Comparison of ENCODE assay signal across 25 cellular contexts in genomic region chrX:18664947-18665346, GRCh38. TPM values are rescaled to one million over a fixed set of nuclear protein-coding genes. Genes with fewer than 3 reads are reported as not detected.
"Had no signal": no experiment of that assay in that cellular context is flagged by ENCODE, and none has a peak within 500 bp of the region (broad histone marks: within the 10 kb centered on the region; RNA-seq: fewer than 3 reads in every experiment).

No MANE protein-coding gene starts in this region.

- H3K4me3 Mint-ChIP-seq: activated B cell treated with CpG ODN at 0.5 μM for 24 hours; activated CD4-positive, alpha-beta T cell treated with anti-CD3 and anti-CD28 coated beads, Interleukin-2, amount 10 ng/mL, durations not matched to agents 24 days and 14 days; activated CD8-positive, alpha-beta T cell treated with anti-CD3 and anti-CD28 coated beads, Interleukin-2, amount 10 ng/mL, durations not matched to agents 7 days and 5 days; activated T-cell treated with anti-CD3 and anti-CD28 coated beads, Interleukin-2, amount 50 U/mL, for 72 hours; natural killer cell treated with Interleukin-12 subunit alpha and Interleukin-12 subunit beta and Interleukin-15 and Interleukin-18, amount 100 ng/mL, for 72 hours had no signal

- H3K9me3 Mint-ChIP-seq: activated B cell treated with CpG ODN at 0.5 μM for 24 hours; activated CD4-positive, alpha-beta T cell treated with anti-CD3 and anti-CD28 coated beads, Interleukin-2, amount 10 ng/mL, durations not matched to agents 24 days and 14 days; activated naive CD4-positive, alpha-beta T cell treated with anti-CD3 and anti-CD28 coated beads, Interleukin-2, amount 50 U/mL, for 72 hours; natural killer cell treated with Interleukin-12 subunit alpha and Interleukin-12 subunit beta and Interleukin-15 and Interleukin-18, amount 100 ng/mL, for 72 hours had no signal

- DNase-seq: activated B cell treated with CpG ODN at 0.5 μM for 24 hours; activated CD4-positive, alpha-beta T cell treated with anti-CD3 and anti-CD28 coated beads, Interleukin-2, amount 10 ng/mL, durations not matched to agents 24 days and 14 days; activated CD8-positive, alpha-beta memory T cell treated with anti-CD3 and anti-CD28 coated beads, Interleukin-2, amount 50 U/mL, for 48 hours; activated CD8-positive, alpha-beta T cell treated with anti-CD3 and anti-CD28 coated beads, Interleukin-2, amount 10 ng/mL, durations not matched to agents 7 days and 5 days; activated gamma-delta T cell; activated T-cell treated with anti-CD3 and anti-CD28 coated beads, Interleukin-2, amount 50 U/mL, for 72 hours; hippocampal formation; kidney glomerular epithelial cell; occipital lobe; stimulated activated CD4-positive, alpha-beta T cell treated with anti-CD3 and anti-CD28 coated beads, Interleukin-15, amount 100 ng/mL, for 24 hours; stimulated activated CD4-positive, alpha-beta T cell treated with anti-CD3 and anti-CD28 coated beads, Interleukin-4, amount 100 ng/mL, for 4 hours; stimulated activated CD8-positive, alpha-beta memory T cell treated with anti-CD3 and anti-CD28 coated beads, Interleukin-4, amount 100 ng/mL, for 48 hours; stimulated activated naive CD4-positive, alpha-beta T cell treated with Interleukin-2 at 50 U/mL for 16 hours; substantia nigra; uterus had no signal

- H3K36me3 Mint-ChIP-seq: activated naive CD4-positive, alpha-beta T cell treated with anti-CD3 and anti-CD28 coated beads, Interleukin-2, amount 50 U/mL, for 72 hours; natural killer cell treated with Interleukin-12 subunit alpha and Interleukin-12 subunit beta and Interleukin-15 and Interleukin-18, amount 100 ng/mL, for 72 hours had no signal

- H3K27me3 Mint-ChIP-seq: activated CD4-positive, alpha-beta T cell treated with anti-CD3 and anti-CD28 coated beads, Interleukin-2, amount 10 ng/mL, durations not matched to agents 24 days and 14 days; progenitor cell of endocrine pancreas had no signal

- H3K27me3 ChIP-seq: right atrium auricular region, tibial nerve, uterus had no signal

- H3K4me1 ChIP-seq: right atrium auricular region, tibial nerve, uterus had no signal

- H3K27ac Mint-ChIP-seq: activated B cell treated with CpG ODN at 0.5 μM for 24 hours; activated CD4-positive, alpha-beta T cell treated with anti-CD3 and anti-CD28 coated beads, Interleukin-2, amount 10 ng/mL, durations not matched to agents 24 days and 14 days; activated CD8-positive, alpha-beta T cell treated with anti-CD3 and anti-CD28 coated beads, Interleukin-2, amount 10 ng/mL, durations not matched to agents 7 days and 5 days; activated naive CD4-positive, alpha-beta T cell treated with anti-CD3 and anti-CD28 coated beads, Interleukin-2, amount 50 U/mL, for 72 hours; activated T-cell treated with anti-CD3 and anti-CD28 coated beads, Interleukin-2, amount 50 U/mL, for 72 hours; natural killer cell treated with Interleukin-12 subunit alpha and Interleukin-12 subunit beta and Interleukin-15 and Interleukin-18, amount 100 ng/mL, for 72 hours; progenitor cell of endocrine pancreas had no signal

- ATAC-seq: activated CD8-positive, alpha-beta T cell treated with anti-CD3 and anti-CD28 coated beads, Interleukin-2, amount 10 ng/mL, durations not matched to agents 7 days and 5 days; activated naive CD4-positive, alpha-beta T cell treated with anti-CD3 and anti-CD28 coated beads, Interleukin-2, amount 50 U/mL, for 72 hours; activated T-cell treated with anti-CD3 and anti-CD28 coated beads, Interleukin-2, amount 50 U/mL, for 72 hours; natural killer cell treated with Interleukin-12 subunit alpha and Interleukin-12 subunit beta and Interleukin-15 and Interleukin-18, amount 100 ng/mL, for 72 hours had no signal

- H3K4me3 ChIP-seq: right atrium auricular region, skin epidermis, tibial nerve, uterus had no signal

- H3K36me3 ChIP-seq: right atrium auricular region, tibial nerve, uterus had no signal

- H3K27ac ChIP-seq: right atrium auricular region, skin epidermis, tibial nerve, uterus had no signal

- H3K9me3 ChIP-seq: right atrium auricular region, tibial nerve, uterus had no signal

RNA-seq across cellular contexts. Expression of gene RS1, which starts 7.0 kb away (rescaled TPM):
- total RNA-seq: activated B cell treated with CpG ODN at 0.5 μM for 24 hours; activated CD4-positive, alpha-beta T cell treated with anti-CD3 and anti-CD28 coated beads, Interleukin-2, amount 10 ng/mL, durations not matched to agents 24 days and 14 days; activated CD8-positive, alpha-beta T cell treated with anti-CD3 and anti-CD28 coated beads, Interleukin-2, amount 10 ng/mL, durations not matched to agents 7 days and 5 days; activated naive CD4-positive, alpha-beta T cell treated with anti-CD3 and anti-CD28 coated beads, Interleukin-2, amount 50 U/mL, for 72 hours; activated T-cell treated with anti-CD3 and anti-CD28 coated beads, Interleukin-2, amount 50 U/mL, for 72 hours; cardiac septum; liver; mesenteric fat pad; natural killer cell treated with Interleukin-12 subunit alpha and Interleukin-12 subunit beta and Interleukin-15 and Interleukin-18, amount 100 ng/mL, for 72 hours; progenitor cell of endocrine pancreas; right atrium auricular region; tibial nerve; uterus had no signal
- polyA plus RNA-seq: esophagus, liver had no signal

RNA-seq across cellular contexts. Expression of gene PPEF1, which starts 42.5 kb away (rescaled TPM):
- total RNA-seq: activated B cell treated with CpG ODN at 0.5 μM for 24 hours; activated CD4-positive, alpha-beta T cell treated with anti-CD3 and anti-CD28 coated beads, Interleukin-2, amount 10 ng/mL, durations not matched to agents 24 days and 14 days; activated CD8-positive, alpha-beta T cell treated with anti-CD3 and anti-CD28 coated beads, Interleukin-2, amount 10 ng/mL, durations not matched to agents 7 days and 5 days; activated naive CD4-positive, alpha-beta T cell treated with anti-CD3 and anti-CD28 coated beads, Interleukin-2, amount 50 U/mL, for 72 hours; mesenteric fat pad; natural killer cell treated with Interleukin-12 subunit alpha and Interleukin-12 subunit beta and Interleukin-15 and Interleukin-18, amount 100 ng/mL, for 72 hours had no signal
- polyA plus RNA-seq: esophagus, liver had no signal
